Comparison of ENCODE assay signal across 9 cellular contexts in the genomic region with DNA sequence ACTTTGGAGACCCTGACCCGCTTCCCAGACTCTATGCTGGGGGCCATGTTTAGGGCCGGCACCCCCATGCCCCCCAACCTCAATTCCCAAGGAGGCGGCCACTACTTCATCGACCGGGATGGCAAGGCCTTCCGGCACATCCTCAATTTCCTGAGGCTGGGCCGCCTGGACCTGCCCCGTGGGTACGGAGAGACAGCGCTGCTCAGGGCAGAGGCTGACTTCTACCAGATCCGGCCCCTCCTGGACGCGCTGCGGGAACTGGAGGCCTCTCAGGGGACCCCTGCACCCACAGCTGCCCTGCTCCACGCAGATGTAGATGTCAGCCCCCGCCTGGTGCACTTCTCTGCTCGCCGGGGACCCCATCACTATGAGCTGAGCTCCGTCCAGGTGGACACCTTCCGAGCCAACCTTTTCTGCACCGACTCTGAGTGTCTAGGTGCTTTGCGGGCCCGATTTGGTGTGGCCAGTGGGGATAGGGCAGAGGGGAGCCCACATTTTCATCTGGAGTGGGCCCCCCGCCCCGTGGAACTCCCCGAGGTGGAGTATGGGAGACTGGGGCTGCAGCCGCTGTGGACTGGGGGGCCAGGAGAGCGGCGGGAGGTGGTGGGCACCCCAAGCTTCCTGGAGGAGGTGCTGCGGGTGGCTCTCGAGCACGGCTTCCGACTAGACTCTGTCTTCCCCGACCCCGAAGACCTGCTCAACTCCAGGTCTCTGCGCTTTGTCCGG. TPM values are rescaled to one million over a fixed set of nuclear protein-coding genes. Genes with fewer than 3 reads are reported as not detected.
DNase-seq lines count a peak whose midpoint lies in the region; ATAC-seq, FAIRE-seq and TF ChIP-seq lines count a peak whose summit lies in the region.
"Had no signal": no experiment of that assay in that cellular context is flagged by ENCODE, and none has a peak within 500 bp of the region (broad histone marks: within the 10 kb centered on the region; RNA-seq: fewer than 3 reads in every experiment).

No MANE protein-coding gene starts in this region.

- H3K9me3 ChIP-seq in K562 (replicated peaks; ENCODE audit: control insufficient read depth, insufficient read depth, low read depth, low read length) (no peaks in the 10 kb centered on the region), transverse colon (no peaks in the 10 kb centered on the region)

- POLR2A ChIA-PET in K562 (lab: Yijun Ruan, JAX): interaction anchor here (0.6 to 1.6 kb wide), 8 partner anchors 13 to 221 kb away, joined by 3 to 6 read pairs (median 4); partner anchors contain the start of genes ACAP1 and ZBTB4

- intact Hi-C loops in K562 (cut with micrococcal nuclease): loop anchor here (5.0 kb wide), 1 partner anchor 129 kb away; the partner anchor contains the start of genes POLR2A and SLC35G6
- intact Hi-C loops in transverse colon (cut with DNase I; ENCODE audit: low total_unique reads): loop anchor here (10.0 kb wide), 1 partner anchor 202 kb away; the partner anchor contains the start of gene TNFSF13

- H3K36me3 ChIP-seq in K562 (ENCODE audit: control insufficient read depth, insufficient read depth, low read length) (no peaks in the 10 kb centered on the region), mesendoderm (ENCODE audit: control insufficient read depth, insufficient read depth, low read length) (no peaks in the 10 kb centered on the region), transverse colon (no peaks in the 10 kb centered on the region)
- H3K36me3 ChIP-seq: brain microvascular endothelial cell had no signal

- no peaks in the 10 kb centered on the region for H3K79me1 ChIP-seq in mesendoderm (ENCODE audit: low read length)

- no peak overlapping the region for H4K8ac ChIP-seq in mesendoderm (ENCODE audit: low read depth, low read length)

- TF ChIP-seq EP300 in K562 (IDR thresholded peaks at IDR 0.05; ENCODE audit: low read length) (no peak), transverse colon (IDR thresholded peaks at IDR 0.05; ENCODE audit: low read depth) (no peak)

- DNase-seq in activated T-cell treated with anti-CD3 and anti-CD28 coated beads, Interleukin-2, amount 50 U/mL, for 4 hours: no peak
- DNase-seq in activated T-cell treated with anti-CD3 and anti-CD28 coated beads for 4 hours (no peak), K562 (ENCODE audit: extremely low read depth in 1 of 4, low spot score in 3 of 4) (no peak), mesendoderm (no peak), transverse colon (peak; percentile 11), AG08396 (ENCODE audit: low spot score) (no peak)
- DNase-seq in stimulated activated CD4-positive, alpha-beta T cell treated with anti-CD3 and anti-CD28 coated beads, Interleukin-2, amount 100 ng/mL, for 48 hours: no peak

- H4K20me1 ChIP-seq in K562 (replicated peaks; ENCODE audit: control insufficient read depth, insufficient read depth, low read length): no peaks in the 10 kb centered on the region

- H3K56ac ChIP-seq in mesendoderm (ENCODE audit: low read length): peak overlapping the region; percentile 49

- no peak overlapping the region for H3K23ac ChIP-seq in mesendoderm (ENCODE audit: low read length)

- peaks cover 24% of the 10 kb centered on the region for H3K4me1 Mint-ChIP-seq in activated T-cell treated with anti-CD3 and anti-CD28 coated beads, Interleukin-2, amount 50 U/mL, for 4 hours (ENCODE audit: low read depth)

- no peak overlapping the region for H3K27ac ChIP-seq in K562 (ENCODE audit: extremely low read depth, low read depth, low read length)
- H3K27ac ChIP-seq in mesendoderm (ENCODE audit: low read depth, low read length): no peak overlapping the region
- peak overlapping the region; percentile 92 to 98 (median 98) for H3K27ac ChIP-seq in transverse colon

- H3K4me3 Mint-ChIP-seq in activated T-cell treated with anti-CD3 and anti-CD28 coated beads, Interleukin-2, amount 50 U/mL, for 4 hours: peak overlapping the region; percentile 84

- no peak overlapping the region for H3K4ac ChIP-seq in mesendoderm (ENCODE audit: low read depth, low read length)

- no peak for FAIRE-seq in K562 (lab: Jason Lieb, UNC)

- H3K9ac ChIP-seq in K562 (ENCODE audit: insufficient read depth in 1 of 2, low read depth in 2 of 2, low read length in 2 of 2) (peak overlapping the region; percentile 17 to 79; a peak in 2 of 4 replicates), mesendoderm (ENCODE audit: low read length) (no peak overlapping the region)

- H3K36me3 Mint-ChIP-seq in activated T-cell treated with anti-CD3 and anti-CD28 coated beads, Interleukin-2, amount 50 U/mL, for 4 hours (ENCODE audit: insufficient read depth): peaks cover 6% of the 10 kb centered on the region

- no peak for ATAC-seq in activated T-cell treated with anti-CD3 and anti-CD28 coated beads, Interleukin-2, amount 50 U/mL, for 4 hours
- ATAC-seq in K562 (no peak), HG03039 (IDR thresholded peaks at IDR 0.05; ENCODE audit: unreplicated experiment) (no peak)

- H3K4me3 ChIP-seq in K562: peak overlapping the region; percentile 72; the same call in 1 of the 2 replicates
- H3K4me3 ChIP-seq in mesendoderm (ENCODE audit: low read length): no peak overlapping the region
- peak overlapping the region in 3 of 4 donors; percentile 68 to 88 (median 77) for H3K4me3 ChIP-seq in transverse colon

- no peak overlapping the region for H2BK15ac ChIP-seq in mesendoderm (replicated peaks; ENCODE audit: low read depth)

- CTCF ChIA-PET in K562 (lab: Yijun Ruan, JAX; ENCODE audit: low intra/inter-chr PET ratio): interaction anchor here (0.7 kb wide), 1 partner anchor 126 kb away, joined by 4 read pairs; the partner anchor contains the start of gene ZBTB4

- no peak overlapping the region for H2AFZ ChIP-seq in K562 (ENCODE audit: low read depth, low read length)

- TF ChIP-seq CTCF in K562 (IDR thresholded peaks at IDR 0.05 in 2 of 3, conservative IDR thresholded peaks at IDR 0.05 in 1 of 3; ENCODE audit: insufficient read depth in 2 of 3, low read depth in 1 of 3, low read length in 3 of 3) (no peak), transverse colon (IDR thresholded peaks at IDR 0.05) (no peak)

- H3K4me1 ChIP-seq in K562 (replicated peaks in 1 of 2; ENCODE audit: control insufficient read depth in 2 of 2, insufficient read depth in 2 of 2, low read length in 2 of 2) (peaks cover 3 to 59% of the 10 kb centered on the region in 2 experiments; a peak in 3 of 5 replicates), mesendoderm (ENCODE audit: control insufficient read depth, low read depth, low read length) (peaks cover 7% of the 10 kb centered on the region), transverse colon (peaks cover 7 to 58% (median 42%) of the 10 kb centered on the region in 4 donors)

- WGBS in K562 (ENCODE audit: insufficient coverage, low coverage, missing lambda C conversion rate): 92% methylated on average over 16 of the region's 37 CpGs
- WGBS in mesendoderm (ENCODE audit: extremely low coverage, insufficient coverage, low lambda C conversion rate): no CpG with 5 or more reads among the region's 37 CpGs
- 84 to 85% methylated on average over 4 to 30 of the region's 37 CpGs for WGBS in transverse colon (ENCODE audit: low coverage in 1 of 2), 2 donors

- no peak overlapping the region for H3K18ac ChIP-seq in mesendoderm (ENCODE audit: low read length)

- no peaks in the 10 kb centered on the region for H3K9me3 Mint-ChIP-seq in activated T-cell treated with anti-CD3 and anti-CD28 coated beads, Interleukin-2, amount 50 U/mL, for 4 hours

- BruUV-seq in K562 (replicated peaks; lab: Mats Ljungman, UMichigan): no TSS peak

- peaks cover 8% of the 10 kb centered on the region for H3K79me2 ChIP-seq in K562 (ENCODE audit: control insufficient read depth, insufficient read depth, low read length)
- no peaks in the 10 kb centered on the region for H3K79me2 ChIP-seq in mesendoderm (ENCODE audit: control insufficient read depth, insufficient read depth, low read length)

- no peaks in the 10 kb centered on the region for H3K27me3 ChIP-seq in K562 (ENCODE audit: control insufficient read depth in 2 of 2, insufficient read depth in 2 of 2, low read length in 2 of 2)
- no peaks in the 10 kb centered on the region for H3K27me3 ChIP-seq in mesendoderm (ENCODE audit: insufficient read depth, low read length, poor library complexity)
- H3K27me3 ChIP-seq in transverse colon: no peaks in the 10 kb centered on the region
- H3K27me3 ChIP-seq: brain microvascular endothelial cell had no signal

- no peaks in the 10 kb centered on the region for H3K27me3 Mint-ChIP-seq in activated T-cell treated with anti-CD3 and anti-CD28 coated beads, Interleukin-2, amount 50 U/mL, for 4 hours (ENCODE audit: low read depth)

- no peak overlapping the region for H2BK120ac ChIP-seq in mesendoderm (ENCODE audit: low read depth, low read length)

- H4K5ac ChIP-seq in mesendoderm (ENCODE audit: low read length): no peak overlapping the region

- no peak for TF ChIP-seq RAD21 in K562 (CRISPR knock-in tag; conservative IDR thresholded peaks at IDR 0.05 in 1 of 2, IDR thresholded peaks at IDR 0.05 in 1 of 2)

- no peak overlapping the region for H2AK5ac ChIP-seq in mesendoderm (ENCODE audit: low read length)

- in situ Hi-C loops in K562 (cut with MboI): loop anchor here (10.0 kb wide), 1 partner anchor 202 kb away; the partner anchor contains the start of gene TNFSF13
- in situ Hi-C loops in transverse colon (cut with MboI; ENCODE audit: low pct_ligation_motif_present in 1 of 4, low pct_unique_long_range_greater_than_20kb in 1 of 4, low sequenced_read_pairs in 3 of 4): loop anchor here in 1 of 4 donors (10.0 kb wide), 1 partner anchor 82 kb away; the partner anchor contains the start of genes FGF11 and TMEM102

- peak overlapping the region; percentile 80; the same call in 1 of the 2 replicates for H3K4me2 ChIP-seq in K562 (ENCODE audit: insufficient read depth, low read length)
- no peak overlapping the region for H3K4me2 ChIP-seq in mesendoderm (ENCODE audit: low read length)

- H2BK5ac ChIP-seq in mesendoderm (ENCODE audit: low read length): no peak overlapping the region

- no peaks in the 10 kb centered on the region for H3K9me1 ChIP-seq in K562 (ENCODE audit: control insufficient read depth, insufficient read depth, low read length)

- TF ChIP-seq POLR2A in K562 (conservative IDR thresholded peaks at IDR 0.05) (no peak), transverse colon (IDR thresholded peaks at IDR 0.05) (no peak)

RNA-seq across cellular contexts. Expression of gene KCTD11, which starts 1.1 kb away (rescaled TPM):
- total RNA-seq in activated T-cell treated with anti-CD3 and anti-CD28 coated beads, Interleukin-2, amount 50 U/mL, for 4 hours: 1 to 10 TPM; 1.6 to 2.3 (median 1.6) TPM
- 1.5 and 5.1 TPM in 2 replicates for total RNA-seq in K562 (2011; cell fraction: chromatin; rRNA removed; ENCODE audit: low replicate concordance)
- total RNA-seq in K562 (2011; cell fraction: nucleolus; rRNA removed): 4.2 and 5.7 TPM in 2 replicates
- total RNA-seq in K562 (2011; cell fraction: nucleoplasm; rRNA removed): 3.4 and 3.7 TPM in 2 replicates
- total RNA-seq in K562 (2014; rRNA removed) (2.6 and 2.7 TPM in 2 replicates), K562 (2014; rRNA removed; fragmentation: Illumina TruSeq; extraction: Trizol) (1.2 and 1.3 TPM in 2 replicates), K562 (2015; rRNA removed; fragmentation: Illumina TruSeq; extraction: Trizol) (1.4 and 1.5 TPM in 2 replicates), K562 (2021) (3.0 and 3.2 TPM in 2 replicates), transverse colon (10 to 100 TPM in 1 of 4 donors, 1 to 10 TPM in 3; 1.2 to 10.8 (median 7.8) TPM)
- polyA plus RNA-seq in K562 (2011; rRNA removed) (2.6 and 2.7 TPM in 2 replicates), K562 (2014; fragmentation: Illumina TruSeq; extraction: Trizol) (2.4 and 2.9 TPM in 2 replicates), K562 (2014; fragmentation: Nextera tagmentation; extraction: Ambion mirVana) (under 1 TPM in 1 of 2 experiments, not detected in 1; 0.01 TPM), K562 (2014; rRNA removed) (2.6 and 2.8 TPM in 2 replicates)
- polyA plus RNA-seq in K562 (2011; cell fraction: cytosol; rRNA removed): 3.6 and 5.4 TPM in 2 replicates
- 3.7 and 5.6 TPM in 2 replicates for polyA plus RNA-seq in K562 (2011; cell fraction: nucleus; rRNA removed)
- polyA plus RNA-seq in K562 (2012): 3.3 and 4.1 TPM in 2 replicates
- polyA minus RNA-seq in K562 (2011; rRNA and poly(A)+ RNA removed): 2.5 TPM in 2 replicates
- 1.4 and 1.9 TPM in 2 replicates for polyA minus RNA-seq in K562 (2011; cell fraction: cytosol; rRNA and poly(A)+ RNA removed)
- 2.3 and 2.6 TPM in 2 replicates for polyA minus RNA-seq in K562 (2011; cell fraction: nucleus; rRNA and poly(A)+ RNA removed)
- polyA plus RNA-seq in mesendoderm (2013, experiment 1 of 2): 4.5 TPM
- 4.6 TPM for polyA plus RNA-seq in mesendoderm (2013, experiment 2 of 2)

RNA-seq across cellular contexts. Expression of gene TMEM95, which starts 1.9 kb away (rescaled TPM):
- total RNA-seq in activated T-cell treated with anti-CD3 and anti-CD28 coated beads, Interleukin-2, amount 50 U/mL, for 4 hours: not detected
- total RNA-seq in K562 (2011; cell fraction: chromatin; rRNA removed; ENCODE audit: low replicate concordance): not detected in 2 replicates
- total RNA-seq in K562 (2011; cell fraction: nucleolus; rRNA removed): not detected in 2 replicates
- total RNA-seq in K562 (2011; cell fraction: nucleoplasm; rRNA removed): not detected in 2 replicates
- total RNA-seq in K562 (2014; rRNA removed) (not detected in 2 replicates), K562 (2014; rRNA removed; fragmentation: Illumina TruSeq; extraction: Trizol) (not detected in 2 replicates), K562 (2015; rRNA removed; fragmentation: Illumina TruSeq; extraction: Trizol) (not detected in 2 replicates), K562 (2021) (not detected in 2 replicates), transverse colon (not detected)
- polyA plus RNA-seq in K562 (2011; rRNA removed) (not detected in 2 replicates), K562 (2014; fragmentation: Illumina TruSeq; extraction: Trizol) (not detected in 2 replicates), K562 (2014; fragmentation: Nextera tagmentation; extraction: Ambion mirVana) (not detected), K562 (2014; rRNA removed) (not detected in 2 replicates)
- polyA plus RNA-seq in K562 (2011; cell fraction: cytosol; rRNA removed): not detected in 2 replicates
- not detected in 2 replicates for polyA plus RNA-seq in K562 (2011; cell fraction: nucleus; rRNA removed)
- polyA plus RNA-seq in K562 (2012): not detected in 2 replicates
- polyA minus RNA-seq in K562 (2011; rRNA and poly(A)+ RNA removed): not detected in 2 replicates
- polyA minus RNA-seq in K562 (2011; cell fraction: cytosol; rRNA and poly(A)+ RNA removed): not detected in 2 replicates
- not detected in 2 replicates for polyA minus RNA-seq in K562 (2011; cell fraction: nucleus; rRNA and poly(A)+ RNA removed)
- polyA plus RNA-seq in mesendoderm (2013, experiment 1 of 2): not detected
- not detected for polyA plus RNA-seq in mesendoderm (2013, experiment 2 of 2)

RNA-seq across cellular contexts. Expression of gene ACAP1, which starts 16.7 kb away (rescaled TPM):
- 100 to 1,000 TPM; 119 to 126 (median 123) TPM for total RNA-seq in activated T-cell treated with anti-CD3 and anti-CD28 coated beads, Interleukin-2, amount 50 U/mL, for 4 hours
- 8.6 and 21.1 TPM in 2 replicates for total RNA-seq in K562 (2011; cell fraction: chromatin; rRNA removed; ENCODE audit: low replicate concordance)
- total RNA-seq in K562 (2011; cell fraction: nucleolus; rRNA removed): 13.7 and 14.7 TPM in 2 replicates
- 7.2 and 8.1 TPM in 2 replicates for total RNA-seq in K562 (2011; cell fraction: nucleoplasm; rRNA removed)
- total RNA-seq in K562 (2014; rRNA removed) (4.0 and 6.3 TPM in 2 replicates), K562 (2014; rRNA removed; fragmentation: Illumina TruSeq; extraction: Trizol) (0.57 and 2.3 TPM in 2 replicates), K562 (2015; rRNA removed; fragmentation: Illumina TruSeq; extraction: Trizol) (2.0 and 2.3 TPM in 2 replicates), K562 (2021) (7.4 and 8.5 TPM in 2 replicates), transverse colon (10 to 100 TPM in 2 of 4 donors, 1 to 10 TPM in 2; 4.8 to 21.0 (median 10.0) TPM)
- polyA plus RNA-seq in K562 (2011; rRNA removed) (2.8 and 5.9 TPM in 2 replicates), K562 (2014; fragmentation: Illumina TruSeq; extraction: Trizol) (2.4 and 3.7 TPM in 2 replicates), K562 (2014; fragmentation: Nextera tagmentation; extraction: Ambion mirVana) (under 1 TPM; 0.15 to 0.38 TPM), K562 (2014; rRNA removed) (2.9 and 3.9 TPM in 2 replicates)
- polyA plus RNA-seq in K562 (2011; cell fraction: cytosol; rRNA removed): 3.5 and 4.6 TPM in 2 replicates
- polyA plus RNA-seq in K562 (2011; cell fraction: nucleus; rRNA removed): 12.1 and 13.1 TPM in 2 replicates
- polyA plus RNA-seq in K562 (2012): 5.4 and 8.0 TPM in 2 replicates
- 1.9 and 2.6 TPM in 2 replicates for polyA minus RNA-seq in K562 (2011; rRNA and poly(A)+ RNA removed)
- 3.1 and 5.8 TPM in 2 replicates for polyA minus RNA-seq in K562 (2011; cell fraction: cytosol; rRNA and poly(A)+ RNA removed)
- 2.4 and 4.6 TPM in 2 replicates for polyA minus RNA-seq in K562 (2011; cell fraction: nucleus; rRNA and poly(A)+ RNA removed)
- polyA plus RNA-seq in mesendoderm (2013, experiment 1 of 2): 21.2 TPM
- 18.4 TPM for polyA plus RNA-seq in mesendoderm (2013, experiment 2 of 2)

RNA-seq across cellular contexts. Expression of gene NEURL4, which starts 23.9 kb away (rescaled TPM):
- 10 to 100 TPM; 73.1 to 88.0 (median 82.4) TPM for total RNA-seq in activated T-cell treated with anti-CD3 and anti-CD28 coated beads, Interleukin-2, amount 50 U/mL, for 4 hours
- 115 and 278 TPM in 2 replicates for total RNA-seq in K562 (2011; cell fraction: chromatin; rRNA removed; ENCODE audit: low replicate concordance)
- total RNA-seq in K562 (2011; cell fraction: nucleolus; rRNA removed): 144 and 181 TPM in 2 replicates
- 76.0 and 94.7 TPM in 2 replicates for total RNA-seq in K562 (2011; cell fraction: nucleoplasm; rRNA removed)
- total RNA-seq in K562 (2014; rRNA removed): 10.5 and 15.2 TPM in 2 replicates
- total RNA-seq in K562 (2014; rRNA removed; fragmentation: Illumina TruSeq; extraction: Trizol): 5.9 and 8.3 TPM in 2 replicates
- total RNA-seq in K562 (2015; rRNA removed; fragmentation: Illumina TruSeq; extraction: Trizol): 13.5 and 13.9 TPM in 2 replicates
- total RNA-seq in K562 (2021): 29.8 and 37.4 TPM in 2 replicates
- polyA plus RNA-seq in K562 (2011; rRNA removed): 11.5 and 18.4 TPM in 2 replicates
- polyA plus RNA-seq in K562 (2011; cell fraction: cytosol; rRNA removed): 11.0 and 11.6 TPM in 2 replicates
- 155 and 207 TPM in 2 replicates for polyA plus RNA-seq in K562 (2011; cell fraction: nucleus; rRNA removed)
- 18.2 and 23.2 TPM in 2 replicates for polyA plus RNA-seq in K562 (2012)
- polyA plus RNA-seq in K562 (2014; fragmentation: Illumina TruSeq; extraction: Trizol): 18.0 and 19.7 TPM in 2 replicates
- under 1 TPM; 0.08 to 0.39 TPM for polyA plus RNA-seq in K562 (2014; fragmentation: Nextera tagmentation; extraction: Ambion mirVana)
- 23.9 and 25.3 TPM in 2 replicates for polyA plus RNA-seq in K562 (2014; rRNA removed)
- 10.8 and 13.8 TPM in 2 replicates for polyA minus RNA-seq in K562 (2011; rRNA and poly(A)+ RNA removed)
- 11.3 and 19.1 TPM in 2 replicates for polyA minus RNA-seq in K562 (2011; cell fraction: cytosol; rRNA and poly(A)+ RNA removed)
- 44.3 and 71.0 TPM in 2 replicates for polyA minus RNA-seq in K562 (2011; cell fraction: nucleus; rRNA and poly(A)+ RNA removed)
- polyA plus RNA-seq in mesendoderm (2013, experiment 1 of 2): 13.0 TPM
- 14.2 TPM for polyA plus RNA-seq in mesendoderm (2013, experiment 2 of 2)
- total RNA-seq in transverse colon: 100 to 1,000 TPM in 1 of 4 donors, 10 to 100 TPM in 3; 27.8 to 109 (median 35.0) TPM

RNA-seq across cellular contexts. Expression of gene TNK1, which starts 27.8 kb away (rescaled TPM):
- total RNA-seq in activated T-cell treated with anti-CD3 and anti-CD28 coated beads, Interleukin-2, amount 50 U/mL, for 4 hours: 1 to 10 TPM; 5.6 to 7.4 (median 6.0) TPM
- total RNA-seq in K562 (2011; cell fraction: chromatin; rRNA removed; ENCODE audit: low replicate concordance): 10.5 and 36.4 TPM in 2 replicates
- total RNA-seq in K562 (2011; cell fraction: nucleolus; rRNA removed): 28.0 and 33.7 TPM in 2 replicates
- total RNA-seq in K562 (2011; cell fraction: nucleoplasm; rRNA removed): 10.6 and 13.7 TPM in 2 replicates
- total RNA-seq in K562 (2014; rRNA removed): 2.1 and 3.2 TPM in 2 replicates
- total RNA-seq in K562 (2014; rRNA removed; fragmentation: Illumina TruSeq; extraction: Trizol): 1.1 and 1.2 TPM in 2 replicates
- 1.5 and 2.6 TPM in 2 replicates for total RNA-seq in K562 (2015; rRNA removed; fragmentation: Illumina TruSeq; extraction: Trizol)
- 5.2 and 5.5 TPM in 2 replicates for total RNA-seq in K562 (2021)
- 3.0 and 7.3 TPM in 2 replicates for polyA plus RNA-seq in K562 (2011; rRNA removed)
- 6.9 and 7.3 TPM in 2 replicates for polyA plus RNA-seq in K562 (2011; cell fraction: cytosol; rRNA removed)
- 21.3 and 23.4 TPM in 2 replicates for polyA plus RNA-seq in K562 (2011; cell fraction: nucleus; rRNA removed)
- polyA plus RNA-seq in K562 (2012): 2.9 and 5.2 TPM in 2 replicates
- polyA plus RNA-seq in K562 (2014; fragmentation: Illumina TruSeq; extraction: Trizol): 2.8 and 3.8 TPM in 2 replicates
- polyA plus RNA-seq in K562 (2014; fragmentation: Nextera tagmentation; extraction: Ambion mirVana): under 1 TPM; 0.28 to 0.41 TPM
- polyA plus RNA-seq in K562 (2014; rRNA removed): 4.2 and 6.8 TPM in 2 replicates
- polyA minus RNA-seq in K562 (2011; rRNA and poly(A)+ RNA removed): 4.9 and 5.5 TPM in 2 replicates
- polyA minus RNA-seq in K562 (2011; cell fraction: cytosol; rRNA and poly(A)+ RNA removed): 5.5 and 6.7 TPM in 2 replicates
- polyA minus RNA-seq in K562 (2011; cell fraction: nucleus; rRNA and poly(A)+ RNA removed): 14.5 and 20.9 TPM in 2 replicates
- 1.7 TPM for polyA plus RNA-seq in mesendoderm (2013, experiment 1 of 2)
- 1.8 TPM for polyA plus RNA-seq in mesendoderm (2013, experiment 2 of 2)
- total RNA-seq in transverse colon: 100 to 1,000 TPM in 1 of 4 donors, 10 to 100 TPM in 3; 38.9 to 110 (median 53.2) TPM

Comparison
In these comparisons a context has a peak if more than half of its experiments do, and no peak if none do; other contexts are left out.
1. H3K27ac ChIP-seq: peak in transverse colon (4 of 4); none in K562 (single experiment) and mesendoderm (single experiment).
2. RNA of gene ACAP1, which starts 16.7 kb away (total RNA-seq): 119 to 126 TPM in activated T-cell treated with anti-CD3 and anti-CD28 coated beads, Interleukin-2, amount 50 U/mL, for 4 hours; 4.8 to 21.0 TPM in transverse colon and 0.57 to 21.1 TPM in K562; every median in the first group is over 4 times any median in the second.